Comparison of ENCODE assay signal across 19 cellular contexts in the genomic region with DNA sequence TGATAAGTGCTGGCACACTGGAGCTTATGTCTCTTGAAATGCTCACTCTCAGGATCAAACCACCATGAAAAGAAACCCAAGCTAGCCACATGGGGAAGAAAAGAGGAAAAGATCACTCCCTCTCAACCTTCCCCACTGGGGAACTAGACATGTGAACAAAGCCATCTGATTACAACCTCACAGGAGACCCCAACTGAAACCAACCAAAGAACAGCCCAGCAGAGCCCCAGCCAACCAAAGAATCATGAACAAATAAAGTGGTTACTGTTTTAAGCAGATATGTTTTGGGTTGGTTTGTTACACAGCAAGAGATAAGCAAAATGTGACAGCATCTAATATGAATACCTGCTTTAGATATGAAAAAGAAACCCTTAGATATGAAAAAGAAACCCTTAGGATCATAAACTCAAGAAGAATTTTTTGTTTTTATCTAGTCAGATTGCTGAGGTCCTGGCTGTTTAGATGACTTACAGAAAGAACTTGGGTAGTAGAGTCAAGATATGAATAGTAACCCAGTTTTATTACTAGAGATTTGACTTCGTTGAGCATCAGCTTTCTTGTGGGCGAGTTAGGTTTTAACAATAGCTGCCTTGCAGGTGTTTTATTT. TPM values are rescaled to one million over a fixed set of nuclear protein-coding genes. Genes with fewer than 3 reads are reported as not detected.
DNase-seq lines count a peak whose midpoint lies in the region; ATAC-seq, FAIRE-seq and TF ChIP-seq lines count a peak whose summit lies in the region.
"Had no signal": no experiment of that assay in that cellular context is flagged by ENCODE, and none has a peak within 500 bp of the region (broad histone marks: within the 10 kb centered on the region; RNA-seq: fewer than 3 reads in every experiment).

No MANE protein-coding gene starts in this region.

- ATAC-seq in GM21717 (IDR thresholded peaks at IDR 0.05; ENCODE audit: unreplicated experiment) (peak; percentile 7), sciatic nerve (no peak)
- ATAC-seq: psoas muscle, Right ventricle myocardium inferior had no signal

- H3K4me3 Mint-ChIP-seq in activated CD4-positive, alpha-beta T cell treated with anti-CD3 and anti-CD28 coated beads, Interleukin-2, amount 10 ng/mL, durations not matched to agents 24 days and 14 days: peak overlapping the region; percentile 83

- no peaks in the 10 kb centered on the region for H4K20me1 ChIP-seq in Karpas-422 (ENCODE audit: insufficient read depth, low read depth, low read length)

- H3K9me3 Mint-ChIP-seq in activated CD4-positive, alpha-beta T cell treated with anti-CD3 and anti-CD28 coated beads, Interleukin-2, amount 10 ng/mL, durations not matched to agents 24 days and 14 days: no peaks in the 10 kb centered on the region

- no TSS peak for BruUV-seq in A673 (replicated peaks; lab: Mats Ljungman, UMichigan)

- peak overlapping the region; percentile 62 for H3K4me2 ChIP-seq in Karpas-422 (ENCODE audit: low read depth, low read length, poor library complexity, severe bottlenecking)

- H2AFZ ChIP-seq in Karpas-422 (ENCODE audit: low read length): 0 out of 2 replicates have a peak overlapping the region, but pooled peaks have one; percentile 54

- DNase-seq in activated CD4-positive, alpha-beta T cell treated with anti-CD3 and anti-CD28 coated beads, Interleukin-2, amount 10 ng/mL, durations not matched to agents 24 days and 14 days: no peak
- no peak for DNase-seq in activated CD4-positive, alpha-beta T cell treated with anti-CD3 and anti-CD28 coated beads for 48 hours
- DNase-seq in Karpas-422 (no peak), sciatic nerve (ENCODE audit: low spot score) (no peak), mucosa of gallbladder (ENCODE audit: low spot score) (no peak), A673 (ENCODE audit: low spot score) (no peak)
- DNase-seq: activated T-cell treated with anti-CD3 and anti-CD28 coated beads, Interleukin-2, amount 50 U/mL, for 48 hours; mucosa of descending colon; NCI-H1048; NCI-H446 treated with DMSO at 0.1 percent for 48 hours; psoas muscle; uterus had no signal

- H3K27ac Mint-ChIP-seq in activated CD4-positive, alpha-beta T cell treated with anti-CD3 and anti-CD28 coated beads, Interleukin-2, amount 10 ng/mL, durations not matched to agents 24 days and 14 days: peak overlapping the region; percentile 95

- H3K9me2 ChIP-seq in Karpas-422 (replicated peaks; ENCODE audit: insufficient read depth, low read length): no peaks in the 10 kb centered on the region

- intact Hi-C loops in activated CD4-positive, alpha-beta T cell treated with anti-CD3 and anti-CD28 coated beads, Interleukin-2, amount 10 ng/mL, durations not matched to agents 24 days and 14 days (cut with micrococcal nuclease): no loop called here
- intact Hi-C loops in sciatic nerve (cut with DNase I): no loop called here
- intact Hi-C loops in A673 (cut with micrococcal nuclease; ENCODE audit: unreplicated experiment): no loop called here

- POLR2A ChIA-PET in A673 (lab: Charles Lee; ENCODE audit: low non-redundant PET): no interaction called here

- peak overlapping the region; percentile 51; the same call in 1 of the 2 replicates for H3K4me3 ChIP-seq in Karpas-422 (ENCODE audit: low read length)
- H3K4me3 ChIP-seq in A673 (ENCODE audit: low read depth, low read length, poor library complexity, severe bottlenecking): no peak overlapping the region
- H3K4me3 ChIP-seq: cardiac muscle cell, mucosa of descending colon, psoas muscle, uterus had no signal

- H3K27me3 ChIP-seq in Karpas-422 (ENCODE audit: low read length) (no peaks in the 10 kb centered on the region), A673 (replicated peaks; ENCODE audit: insufficient read depth, low read depth, low read length, poor library complexity) (peaks cover 3% of the 10 kb centered on the region)
- H3K27me3 ChIP-seq: cardiac muscle cell had no signal

- H3K4me1 ChIP-seq in Karpas-422 (ENCODE audit: low read length): peaks cover 18% of the 10 kb centered on the region
- H3K4me1 ChIP-seq in A673 (ENCODE audit: insufficient read depth, low read length, poor library complexity, severe bottlenecking): no peaks in the 10 kb centered on the region
- H3K4me1 ChIP-seq: psoas muscle, uterus had no signal

- no peak for TF ChIP-seq CTCF in A673 (conservative IDR thresholded peaks at IDR 0.05; ENCODE audit: low read depth, low read length)

- H3K27ac ChIP-seq in Karpas-422 (ENCODE audit: low read length): no peak overlapping the region
- H3K27ac ChIP-seq in A673 (ENCODE audit: low read depth, low read length, poor library complexity, severe bottlenecking): no peak overlapping the region
- H3K27ac ChIP-seq: cardiac muscle cell, psoas muscle, uterus had no signal

- no peaks in the 10 kb centered on the region for H3K36me3 ChIP-seq in Karpas-422 (ENCODE audit: insufficient read depth, low read length)
- H3K36me3 ChIP-seq in A673 (ENCODE audit: insufficient read depth, low read length, poor library complexity, severe bottlenecking): no peaks in the 10 kb centered on the region
- H3K36me3 ChIP-seq: cardiac muscle cell, uterus had no signal

- peak; percentile 55 for FAIRE-seq in colon (lab: Jason Lieb, UNC)
- FAIRE-seq: A204.1, keratinocyte had no signal

- H3K36me3 Mint-ChIP-seq in activated CD4-positive, alpha-beta T cell treated with anti-CD3 and anti-CD28 coated beads, Interleukin-2, amount 10 ng/mL, durations not matched to agents 24 days and 14 days (ENCODE audit: low read depth): no peaks in the 10 kb centered on the region

- CTCF ChIA-PET in A673 (lab: Charles Lee): no interaction called here

- H3K79me2 ChIP-seq in Karpas-422 (ENCODE audit: low read length): no peaks in the 10 kb centered on the region

- H3K9me3 ChIP-seq in Karpas-422 (ENCODE audit: low read length): no peaks in the 10 kb centered on the region
- no peaks in the 10 kb centered on the region for H3K9me3 ChIP-seq in A673 (ENCODE audit: low read depth, low read length, poor library complexity, severe bottlenecking)
- H3K9me3 ChIP-seq: mucosa of descending colon, psoas muscle, uterus had no signal

- H3K9ac ChIP-seq in Karpas-422 (ENCODE audit: low read length): no peak overlapping the region

- no peaks in the 10 kb centered on the region for H3K27me3 Mint-ChIP-seq in activated CD4-positive, alpha-beta T cell treated with anti-CD3 and anti-CD28 coated beads, Interleukin-2, amount 10 ng/mL, durations not matched to agents 24 days and 14 days

- peaks cover 14% of the 10 kb centered on the region for H3K4me1 Mint-ChIP-seq in activated CD4-positive, alpha-beta T cell treated with anti-CD3 and anti-CD28 coated beads, Interleukin-2, amount 10 ng/mL, durations not matched to agents 24 days and 14 days

RNA-seq across cellular contexts. Expression of gene TLR7, which starts 23.7 kb away (rescaled TPM):
- total RNA-seq in activated CD4-positive, alpha-beta T cell treated with anti-CD3 and anti-CD28 coated beads, Interleukin-2, amount 10 ng/mL, durations not matched to agents 24 days and 14 days: 0.12 and 0.17 TPM in 2 replicates
- total RNA-seq in Karpas-422 (2014; rRNA removed; shearing (Covaris generic); ENCODE audit: low replicate concordance): 0.29 and 0.86 TPM in 2 replicates
- total RNA-seq in sciatic nerve (4.5 TPM), mucosa of gallbladder (4.3 TPM), A673 (2021) (0.11 TPM in 2 replicates)
- total RNA-seq: cardiac muscle cell, HT-29 had no signal

RNA-seq across cellular contexts. Expression of gene PRPS2, which starts 52.0 kb away (rescaled TPM):
- total RNA-seq in activated CD4-positive, alpha-beta T cell treated with anti-CD3 and anti-CD28 coated beads, Interleukin-2, amount 10 ng/mL, durations not matched to agents 24 days and 14 days: 111 and 115 TPM in 2 replicates
- total RNA-seq in Karpas-422 (2014; rRNA removed; shearing (Covaris generic); ENCODE audit: low replicate concordance): 56.6 and 74.6 TPM in 2 replicates
- total RNA-seq in sciatic nerve (45.1 TPM), mucosa of gallbladder (53.3 TPM), A673 (2021) (38.9 and 41.2 TPM in 2 replicates)
